1 cellular context compared by ENCODE assay signal in the genomic region with DNA sequence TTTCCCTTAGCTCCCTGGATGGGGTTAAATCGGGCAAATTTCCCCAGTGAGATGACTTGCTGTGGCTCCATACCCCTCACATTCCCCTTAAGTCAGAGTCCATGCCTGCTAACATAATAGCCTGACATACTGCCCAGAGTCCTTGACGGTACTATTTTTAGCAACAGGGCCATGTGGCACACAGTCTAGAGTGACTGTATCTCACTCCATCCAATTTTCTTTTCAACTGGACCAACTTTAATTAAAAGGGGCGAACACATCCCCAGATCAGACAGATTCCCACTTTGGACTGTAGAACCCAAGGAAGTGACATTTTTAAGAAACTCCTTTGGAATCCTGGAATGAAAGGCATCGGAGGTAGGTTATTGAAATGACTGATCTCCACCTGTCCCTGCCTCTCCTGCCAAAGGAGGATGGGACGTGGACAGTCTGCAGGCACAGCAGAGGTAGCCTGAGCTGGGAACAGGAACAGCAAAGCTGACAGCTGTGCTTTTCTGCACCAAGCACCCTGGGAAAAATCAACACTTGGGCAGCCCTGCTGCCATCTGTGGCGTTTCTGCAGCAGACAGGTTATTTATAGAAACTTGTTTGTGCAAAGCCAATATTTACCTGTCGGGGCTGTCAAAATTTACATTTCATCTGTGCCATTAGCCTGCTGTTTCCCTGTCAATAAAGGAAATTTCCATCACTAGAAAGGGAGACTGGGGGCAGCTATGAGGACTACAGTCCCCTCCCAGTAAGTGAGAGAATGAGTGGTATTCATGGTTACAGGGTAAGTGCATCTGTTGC.
TF ChIP-seq lines count a peak whose summit lies in the region.

No MANE protein-coding gene starts in this region.

TF ChIP-seq in HepG2, 621 proteins besides CTCF, POLR2A, EP300 and RAD21 (continued from another document and continues in another):
- TF ChIP-seq, protein P1, sequence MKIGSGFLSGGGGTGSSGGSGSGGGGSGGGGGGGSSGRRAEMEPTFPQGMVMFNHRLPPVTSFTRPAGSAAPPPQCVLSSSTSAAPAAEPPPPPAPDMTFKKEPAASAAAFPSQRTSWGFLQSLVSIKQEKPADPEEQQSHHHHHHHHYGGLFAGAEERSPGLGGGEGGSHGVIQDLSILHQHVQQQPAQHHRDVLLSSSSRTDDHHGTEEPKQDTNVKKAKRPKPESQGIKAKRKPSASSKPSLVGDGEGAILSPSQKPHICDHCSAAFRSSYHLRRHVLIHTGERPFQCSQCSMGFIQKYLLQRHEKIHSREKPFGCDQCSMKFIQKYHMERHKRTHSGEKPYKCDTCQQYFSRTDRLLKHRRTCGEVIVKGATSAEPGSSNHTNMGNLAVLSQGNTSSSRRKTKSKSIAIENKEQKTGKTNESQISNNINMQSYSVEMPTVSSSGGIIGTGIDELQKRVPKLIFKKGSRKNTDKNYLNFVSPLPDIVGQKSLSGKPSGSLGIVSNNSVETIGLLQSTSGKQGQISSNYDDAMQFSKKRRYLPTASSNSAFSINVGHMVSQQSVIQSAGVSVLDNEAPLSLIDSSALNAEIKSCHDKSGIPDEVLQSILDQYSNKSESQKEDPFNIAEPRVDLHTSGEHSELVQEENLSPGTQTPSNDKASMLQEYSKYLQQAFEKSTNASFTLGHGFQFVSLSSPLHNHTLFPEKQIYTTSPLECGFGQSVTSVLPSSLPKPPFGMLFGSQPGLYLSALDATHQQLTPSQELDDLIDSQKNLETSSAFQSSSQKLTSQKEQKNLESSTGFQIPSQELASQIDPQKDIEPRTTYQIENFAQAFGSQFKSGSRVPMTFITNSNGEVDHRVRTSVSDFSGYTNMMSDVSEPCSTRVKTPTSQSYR (CRISPR knock-in tag; IDR thresholded peaks at IDR 0.05; ENCODE audit: borderline replicate concordance) = peak; percentile 45; the same call in 1 of the 2 replicates
- TF ChIP-seq CENPT (CRISPR knock-in tag; IDR thresholded peaks at IDR 0.05; ENCODE audit: low read depth) = no peak
- TF ChIP-seq, protein P2, sequence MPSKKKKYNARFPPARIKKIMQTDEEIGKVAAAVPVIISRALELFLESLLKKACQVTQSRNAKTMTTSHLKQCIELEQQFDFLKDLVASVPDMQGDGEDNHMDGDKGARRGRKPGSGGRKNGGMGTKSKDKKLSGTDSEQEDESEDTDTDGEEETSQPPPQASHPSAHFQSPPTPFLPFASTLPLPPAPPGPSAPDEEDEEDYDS (CRISPR knock-in tag; IDR thresholded peaks at IDR 0.05) = peak; percentile 47
- TF ChIP-seq ZSCAN29 (CRISPR knock-in tag; conservative IDR thresholded peaks at IDR 0.05) = 0 out of 2 replicates have a peak, but pooled peaks have one; percentile 30
- no peak for TF ChIP-seq ZNF256 (CRISPR knock-in tag; conservative IDR thresholded peaks at IDR 0.05)
- TF ChIP-seq ZMYM4 (CRISPR knock-in tag; IDR thresholded peaks at IDR 0.05) = peak; percentile 93
- peak; percentile 99 for TF ChIP-seq BCL6 (CRISPR knock-in tag; IDR thresholded peaks at IDR 0.05)
- peak in 1 of 2 experiments; percentile 90; a peak in 2 of 4 replicates for TF ChIP-seq KLF16 (CRISPR knock-in tag; IDR thresholded peaks at IDR 0.05)
- TF ChIP-seq SIX1 (CRISPR knock-in tag; IDR thresholded peaks at IDR 0.05; ENCODE audit: borderline replicate concordance) = peak; percentile 64; the same call in 1 of the 2 replicates
- TF ChIP-seq FOXK2 (IDR thresholded peaks at IDR 0.05) = peak; percentile 84
- TF ChIP-seq ZNF335 (CRISPR knock-in tag; IDR thresholded peaks at IDR 0.05) = peak; percentile 47; the same call in 1 of the 2 replicates
- TF ChIP-seq DR1 (CRISPR knock-in tag; IDR thresholded peaks at IDR 0.05) = peak; percentile 31; the same call in 1 of the 2 replicates
- TF ChIP-seq STAG1 (CRISPR knock-in tag; IDR thresholded peaks at IDR 0.05) = peak; percentile 33
- no peak for TF ChIP-seq MBNL3 (CRISPR knock-in tag; conservative IDR thresholded peaks at IDR 0.05)
- TF ChIP-seq, protein P3, sequence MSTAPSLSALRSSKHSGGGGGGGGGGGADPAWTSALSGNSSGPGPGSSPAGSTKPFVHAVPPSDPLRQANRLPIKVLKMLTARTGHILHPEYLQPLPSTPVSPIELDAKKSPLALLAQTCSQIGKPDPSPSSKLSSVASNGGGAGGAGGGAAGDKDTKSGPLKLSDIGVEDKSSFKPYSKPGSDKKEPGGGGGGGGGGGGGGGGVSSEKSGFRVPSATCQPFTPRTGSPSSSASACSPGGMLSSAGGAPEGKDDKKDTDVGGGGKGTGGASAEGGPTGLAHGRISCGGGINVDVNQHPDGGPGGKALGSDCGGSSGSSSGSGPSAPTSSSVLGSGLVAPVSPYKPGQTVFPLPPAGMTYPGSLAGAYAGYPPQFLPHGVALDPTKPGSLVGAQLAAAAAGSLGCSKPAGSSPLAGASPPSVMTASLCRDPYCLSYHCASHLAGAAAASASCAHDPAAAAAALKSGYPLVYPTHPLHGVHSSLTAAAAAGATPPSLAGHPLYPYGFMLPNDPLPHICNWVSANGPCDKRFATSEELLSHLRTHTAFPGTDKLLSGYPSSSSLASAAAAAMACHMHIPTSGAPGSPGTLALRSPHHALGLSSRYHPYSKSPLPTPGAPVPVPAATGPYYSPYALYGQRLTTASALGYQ (CRISPR knock-in tag; IDR thresholded peaks at IDR 0.05) = peak; percentile 97
- no peak; the same call in 1 of the 2 replicates for TF ChIP-seq ELF1 (CRISPR knock-in tag; IDR thresholded peaks at IDR 0.05)
- TF ChIP-seq, protein P4, sequence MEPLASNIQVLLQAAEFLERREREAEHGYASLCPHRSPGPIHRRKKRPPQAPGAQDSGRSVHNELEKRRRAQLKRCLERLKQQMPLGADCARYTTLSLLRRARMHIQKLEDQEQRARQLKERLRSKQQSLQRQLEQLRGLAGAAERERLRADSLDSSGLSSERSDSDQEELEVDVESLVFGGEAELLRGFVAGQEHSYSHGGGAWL (CRISPR knock-in tag; IDR thresholded peaks at IDR 0.05) = 0 out of 2 replicates have a peak, but pooled peaks have one; percentile 39
- TF ChIP-seq, protein P5, sequence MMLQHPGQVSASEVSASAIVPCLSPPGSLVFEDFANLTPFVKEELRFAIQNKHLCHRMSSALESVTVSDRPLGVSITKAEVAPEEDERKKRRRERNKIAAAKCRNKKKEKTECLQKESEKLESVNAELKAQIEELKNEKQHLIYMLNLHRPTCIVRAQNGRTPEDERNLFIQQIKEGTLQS (CRISPR knock-in tag; IDR thresholded peaks at IDR 0.05) = no peak
- TF ChIP-seq ZFP82 (CRISPR knock-in tag; IDR thresholded peaks at IDR 0.05; ENCODE audit: borderline replicate concordance) = 0 out of 2 replicates have a peak, but pooled peaks have one; percentile 32
- no peak for TF ChIP-seq HOXA7 (CRISPR knock-in tag; IDR thresholded peaks at IDR 0.05)
- TF ChIP-seq EZH2 (conservative IDR thresholded peaks at IDR 0.05; ENCODE audit: low read depth, low read length) = no peak
- TF ChIP-seq KDM6A (CRISPR knock-in tag; IDR thresholded peaks at IDR 0.05; ENCODE audit: low read depth) = peak; percentile 53; the same call in 1 of the 2 replicates
- TF ChIP-seq, protein P6, sequence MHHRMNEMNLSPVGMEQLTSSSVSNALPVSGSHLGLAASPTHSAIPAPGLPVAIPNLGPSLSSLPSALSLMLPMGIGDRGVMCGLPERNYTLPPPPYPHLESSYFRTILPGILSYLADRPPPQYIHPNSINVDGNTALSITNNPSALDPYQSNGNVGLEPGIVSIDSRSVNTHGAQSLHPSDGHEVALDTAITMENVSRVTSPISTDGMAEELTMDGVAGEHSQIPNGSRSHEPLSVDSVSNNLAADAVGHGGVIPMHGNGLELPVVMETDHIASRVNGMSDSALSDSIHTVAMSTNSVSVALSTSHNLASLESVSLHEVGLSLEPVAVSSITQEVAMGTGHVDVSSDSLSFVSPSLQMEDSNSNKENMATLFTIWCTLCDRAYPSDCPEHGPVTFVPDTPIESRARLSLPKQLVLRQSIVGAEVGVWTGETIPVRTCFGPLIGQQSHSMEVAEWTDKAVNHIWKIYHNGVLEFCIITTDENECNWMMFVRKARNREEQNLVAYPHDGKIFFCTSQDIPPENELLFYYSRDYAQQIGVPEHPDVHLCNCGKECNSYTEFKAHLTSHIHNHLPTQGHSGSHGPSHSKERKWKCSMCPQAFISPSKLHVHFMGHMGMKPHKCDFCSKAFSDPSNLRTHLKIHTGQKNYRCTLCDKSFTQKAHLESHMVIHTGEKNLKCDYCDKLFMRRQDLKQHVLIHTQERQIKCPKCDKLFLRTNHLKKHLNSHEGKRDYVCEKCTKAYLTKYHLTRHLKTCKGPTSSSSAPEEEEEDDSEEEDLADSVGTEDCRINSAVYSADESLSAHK (CRISPR knock-in tag; IDR thresholded peaks at IDR 0.05; ENCODE audit: borderline replicate concordance) = no peak
- TF ChIP-seq, protein P7, sequence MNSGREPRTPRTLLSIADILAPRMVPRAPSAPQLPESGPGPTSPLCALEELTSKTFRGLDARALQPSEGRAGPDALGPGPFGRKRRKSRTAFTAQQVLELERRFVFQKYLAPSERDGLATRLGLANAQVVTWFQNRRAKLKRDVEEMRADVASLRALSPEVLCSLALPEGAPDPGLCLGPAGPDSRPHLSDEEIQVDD (CRISPR knock-in tag; IDR thresholded peaks at IDR 0.05; ENCODE audit: borderline replicate concordance) = no peak
- peak; percentile 75; the same call in 1 of the 2 replicates for TF ChIP-seq ZBTB20 (CRISPR knock-in tag; IDR thresholded peaks at IDR 0.05; ENCODE audit: borderline replicate concordance, low read depth)
- TF ChIP-seq PHF21A (CRISPR knock-in tag; IDR thresholded peaks at IDR 0.05) = peak; percentile 83; the same call in 1 of the 2 replicates
- TF ChIP-seq SRSF1 (optimal IDR thresholded peaks at IDR 0.05; ENCODE audit: low read depth, low read length) = no peak
- no peak; the same call in 1 of the 2 replicates for TF ChIP-seq CEBPB (IDR thresholded peaks at IDR 0.05; ENCODE audit: borderline replicate concordance, low read depth, low read length)
- TF ChIP-seq XRCC5 (optimal IDR thresholded peaks at IDR 0.05; ENCODE audit: low read length) = no peak
- TF ChIP-seq ZNF274 (CRISPR knock-in tag; IDR thresholded peaks at IDR 0.05) = no peak
- peak; percentile 84 for TF ChIP-seq GFI1 (CRISPR knock-in tag; IDR thresholded peaks at IDR 0.05; ENCODE audit: borderline replicate concordance)
- TF ChIP-seq ZKSCAN5 (CRISPR knock-in tag; IDR thresholded peaks at IDR 0.05) = no peak
- peak; percentile 89 for TF ChIP-seq MED1 (CRISPR knock-in tag; IDR thresholded peaks at IDR 0.05)
- no peak for TF ChIP-seq NBN (conservative IDR thresholded peaks at IDR 0.05)
- peak; percentile 63 for TF ChIP-seq SOX13 (IDR thresholded peaks at IDR 0.05)
- TF ChIP-seq SOX13 (CRISPR knock-in tag; conservative IDR thresholded peaks at IDR 0.05 in 1 of 2, IDR thresholded peaks at IDR 0.05 in 1 of 2) = no peak; a peak in 2 of 4 replicates
- no peak for TF ChIP-seq SRF (IDR thresholded peaks at IDR 0.05; ENCODE audit: low read depth, low read length)
- TF ChIP-seq ZNF605 (CRISPR knock-in tag; IDR thresholded peaks at IDR 0.05) = peak; percentile 64
- TF ChIP-seq, protein P8, sequence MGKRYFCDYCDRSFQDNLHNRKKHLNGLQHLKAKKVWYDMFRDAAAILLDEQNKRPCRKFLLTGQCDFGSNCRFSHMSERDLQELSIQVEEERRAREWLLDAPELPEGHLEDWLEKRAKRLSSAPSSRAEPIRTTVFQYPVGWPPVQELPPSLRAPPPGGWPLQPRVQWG (CRISPR knock-in tag; IDR thresholded peaks at IDR 0.05; ENCODE audit: borderline replicate concordance, low read depth) = no peak
- peak; percentile 95 for TF ChIP-seq RARA (CRISPR knock-in tag; IDR thresholded peaks at IDR 0.05)
- peak; percentile 72; the same call in 1 of the 2 replicates for TF ChIP-seq GATA4 (IDR thresholded peaks at IDR 0.05; ENCODE audit: borderline replicate concordance, low read depth)
- TF ChIP-seq ERF (CRISPR knock-in tag; IDR thresholded peaks at IDR 0.05) = peak; percentile 81
- no peak for TF ChIP-seq HNRNPLL (IDR thresholded peaks at IDR 0.05; ENCODE audit: low read depth, low read length, poor library complexity, severe bottlenecking)
- TF ChIP-seq ZC3H13 (CRISPR knock-in tag; IDR thresholded peaks at IDR 0.05) = no peak
- TF ChIP-seq, protein P9, sequence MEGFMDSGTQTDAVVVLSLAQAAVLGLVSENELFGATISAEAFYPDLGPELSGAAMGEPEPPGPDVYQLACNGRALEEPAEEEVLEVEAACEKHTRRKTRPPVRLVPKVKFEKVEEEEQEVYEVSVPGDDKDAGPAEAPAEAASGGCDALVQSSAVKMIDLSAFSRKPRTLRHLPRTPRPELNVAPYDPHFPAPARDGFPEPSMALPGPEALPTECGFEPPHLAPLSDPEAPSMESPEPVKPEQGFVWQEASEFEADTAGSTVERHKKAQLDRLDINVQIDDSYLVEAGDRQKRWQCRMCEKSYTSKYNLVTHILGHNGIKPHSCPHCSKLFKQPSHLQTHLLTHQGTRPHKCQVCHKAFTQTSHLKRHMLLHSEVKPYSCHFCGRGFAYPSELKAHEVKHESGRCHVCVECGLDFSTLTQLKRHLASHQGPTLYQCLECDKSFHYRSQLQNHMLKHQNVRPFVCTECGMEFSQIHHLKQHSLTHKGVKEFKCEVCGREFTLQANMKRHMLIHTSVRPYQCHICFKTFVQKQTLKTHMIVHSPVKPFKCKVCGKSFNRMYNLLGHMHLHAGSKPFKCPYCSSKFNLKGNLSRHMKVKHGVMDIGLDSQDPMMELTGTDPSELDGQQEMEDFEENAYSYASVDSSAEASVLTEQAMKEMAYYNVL (CRISPR knock-in tag; IDR thresholded peaks at IDR 0.05; ENCODE audit: borderline replicate concordance) = peak; percentile 61; the same call in 1 of the 2 replicates
- no peak for TF ChIP-seq BRCA1 (CRISPR knock-in tag; IDR thresholded peaks at IDR 0.05)
- no peak for TF ChIP-seq RFX1 (IDR thresholded peaks at IDR 0.05)
- TF ChIP-seq, protein P10, sequence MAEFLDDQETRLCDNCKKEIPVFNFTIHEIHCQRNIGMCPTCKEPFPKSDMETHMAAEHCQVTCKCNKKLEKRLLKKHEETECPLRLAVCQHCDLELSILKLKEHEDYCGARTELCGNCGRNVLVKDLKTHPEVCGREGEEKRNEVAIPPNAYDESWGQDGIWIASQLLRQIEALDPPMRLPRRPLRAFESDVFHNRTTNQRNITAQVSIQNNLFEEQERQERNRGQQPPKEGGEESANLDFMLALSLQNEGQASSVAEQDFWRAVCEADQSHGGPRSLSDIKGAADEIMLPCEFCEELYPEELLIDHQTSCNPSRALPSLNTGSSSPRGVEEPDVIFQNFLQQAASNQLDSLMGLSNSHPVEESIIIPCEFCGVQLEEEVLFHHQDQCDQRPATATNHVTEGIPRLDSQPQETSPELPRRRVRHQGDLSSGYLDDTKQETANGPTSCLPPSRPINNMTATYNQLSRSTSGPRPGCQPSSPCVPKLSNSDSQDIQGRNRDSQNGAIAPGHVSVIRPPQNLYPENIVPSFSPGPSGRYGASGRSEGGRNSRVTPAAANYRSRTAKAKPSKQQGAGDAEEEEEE (CRISPR knock-in tag; IDR thresholded peaks at IDR 0.05; ENCODE audit: borderline replicate concordance) = 0 out of 2 replicates have a peak, but pooled peaks have one; percentile 37
- TF ChIP-seq ARHGAP35 (CRISPR knock-in tag; IDR thresholded peaks at IDR 0.05; ENCODE audit: borderline replicate concordance) = no peak
- TF ChIP-seq HOXA5 (CRISPR knock-in tag; IDR thresholded peaks at IDR 0.05) = peak; percentile 51; the same call in 1 of the 2 replicates
- no peak for TF ChIP-seq NCOA1 (CRISPR knock-in tag; IDR thresholded peaks at IDR 0.05)
- TF ChIP-seq, protein P11, sequence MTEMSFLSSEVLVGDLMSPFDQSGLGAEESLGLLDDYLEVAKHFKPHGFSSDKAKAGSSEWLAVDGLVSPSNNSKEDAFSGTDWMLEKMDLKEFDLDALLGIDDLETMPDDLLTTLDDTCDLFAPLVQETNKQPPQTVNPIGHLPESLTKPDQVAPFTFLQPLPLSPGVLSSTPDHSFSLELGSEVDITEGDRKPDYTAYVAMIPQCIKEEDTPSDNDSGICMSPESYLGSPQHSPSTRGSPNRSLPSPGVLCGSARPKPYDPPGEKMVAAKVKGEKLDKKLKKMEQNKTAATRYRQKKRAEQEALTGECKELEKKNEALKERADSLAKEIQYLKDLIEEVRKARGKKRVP (CRISPR knock-in tag; IDR thresholded peaks at IDR 0.05) = peak in 1 of 2 experiments; percentile 77; a peak in 2 of 4 replicates
- no peak; the same call in 1 of the 2 replicates for TF ChIP-seq ZMAT3 (CRISPR knock-in tag; conservative IDR thresholded peaks at IDR 0.05)
